ENCODE assay signal across 18 cellular contexts in the genomic region with DNA sequence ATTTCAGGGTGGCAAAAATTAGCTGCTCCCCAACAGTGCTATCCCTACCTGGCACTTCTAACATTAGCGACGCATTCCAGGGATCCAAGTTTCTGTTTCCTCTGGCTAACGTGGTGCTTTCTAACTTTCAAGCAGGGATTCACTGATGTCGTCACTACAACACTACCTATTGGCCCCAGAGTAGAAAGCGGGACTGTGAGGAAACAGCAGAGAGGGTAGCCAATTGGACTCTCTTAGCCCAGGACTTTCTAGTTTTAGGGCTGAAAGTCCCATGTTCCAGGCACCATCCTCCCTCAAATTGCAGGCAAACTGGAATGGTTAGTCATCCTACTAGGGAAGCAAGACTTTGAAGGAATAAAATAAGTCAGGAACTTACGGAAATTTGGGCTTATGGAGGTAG.
"Had no signal": no experiment of that assay in that cellular context is flagged by ENCODE, and none has a peak within 500 bp of the region (broad histone marks: within the 10 kb centered on the region; RNA-seq: fewer than 3 reads in every experiment).

No MANE protein-coding gene starts in this region.

- H3K36me3 Mint-ChIP-seq: activated naive CD8-positive, alpha-beta T cell treated with anti-CD3 and anti-CD28 coated beads for 36 hours; naive B cell; stimulated activated memory B cell treated with anti-CD40 and anti-IgM and Interleukin-4, amounts not matched to agents 10 μg/mL and 1 μg/mL and 100 μg/mL, for 72 hours had no signal

- H3K27me3 Mint-ChIP-seq: activated B cell treated with CpG ODN at 0.5 μM for 24 hours had no signal

- H3K4me1 Mint-ChIP-seq: activated B cell treated with CpG ODN at 0.5 μM for 24 hours; activated naive CD8-positive, alpha-beta T cell treated with anti-CD3 and anti-CD28 coated beads for 36 hours; naive B cell; stimulated activated memory B cell treated with anti-CD40 and anti-IgM and Interleukin-4, amounts not matched to agents 10 μg/mL and 1 μg/mL and 100 μg/mL, for 72 hours had no signal

- H3K4me3 ChIP-seq: lower lobe of right lung, tibial artery, vagina had no signal

- H3K4me3 Mint-ChIP-seq: activated B cell treated with CpG ODN at 0.5 μM for 24 hours; activated CD8-positive, alpha-beta T cell treated with anti-CD3 and anti-CD28 coated beads, Interleukin-2, amount 10 ng/mL, durations not matched to agents 7 days and 5 days; activated naive CD8-positive, alpha-beta T cell treated with anti-CD3 and anti-CD28 coated beads for 36 hours; naive B cell; stimulated activated memory B cell treated with anti-CD40 and anti-IgM and Interleukin-4, amounts not matched to agents 10 μg/mL and 1 μg/mL and 100 μg/mL, for 72 hours had no signal

- H3K27ac Mint-ChIP-seq: activated B cell treated with CpG ODN at 0.5 μM for 24 hours; activated CD8-positive, alpha-beta T cell treated with anti-CD3 and anti-CD28 coated beads, Interleukin-2, amount 10 ng/mL, durations not matched to agents 7 days and 5 days; activated naive CD8-positive, alpha-beta T cell treated with anti-CD3 and anti-CD28 coated beads for 36 hours; naive B cell; stimulated activated memory B cell treated with anti-CD40 and anti-IgM and Interleukin-4, amounts not matched to agents 10 μg/mL and 1 μg/mL and 100 μg/mL, for 72 hours had no signal

- H3K4me1 ChIP-seq: lower lobe of right lung, parathyroid adenoma, tibial artery had no signal

- H3K9me3 Mint-ChIP-seq: activated B cell treated with CpG ODN at 0.5 μM for 24 hours; activated naive CD8-positive, alpha-beta T cell treated with anti-CD3 and anti-CD28 coated beads for 36 hours; stimulated activated memory B cell treated with anti-CD40 and anti-IgM and Interleukin-4, amounts not matched to agents 10 μg/mL and 1 μg/mL and 100 μg/mL, for 72 hours had no signal

- H3K36me3 ChIP-seq: lower lobe of right lung, neutrophil, tibial artery, vagina had no signal

- H3K9me3 ChIP-seq: lower lobe of right lung, neutrophil, tibial artery, vagina had no signal

- H3K27me3 ChIP-seq: foreskin keratinocyte, tibial artery, vagina had no signal

- ATAC-seq: activated CD8-positive, alpha-beta T cell treated with anti-CD3 and anti-CD28 coated beads, Interleukin-2, amount 10 ng/mL, durations not matched to agents 7 days and 5 days; lower lobe of right lung; stimulated activated memory B cell treated with anti-CD40 and anti-IgM and Interleukin-4, amounts not matched to agents 10 μg/mL and 1 μg/mL and 100 μg/mL, for 72 hours had no signal

- H3K27ac ChIP-seq: foreskin keratinocyte, lower lobe of right lung, neutrophil, parathyroid adenoma, tibial artery had no signal

- DNase-seq: activated B cell treated with CpG ODN at 0.5 μM for 24 hours; activated CD4-positive, alpha-beta T cell treated with anti-CD3 and anti-CD28 coated beads for 48 hours; activated CD8-positive, alpha-beta memory T cell treated with anti-CD3 and anti-CD28 coated beads, Interleukin-2, amount 50 U/mL, for 4 hours; activated CD8-positive, alpha-beta T cell treated with anti-CD3 and anti-CD28 coated beads, Interleukin-2, amount 10 ng/mL, durations not matched to agents 7 days and 5 days; activated gamma-delta T cell; activated naive CD8-positive, alpha-beta T cell treated with anti-CD3 and anti-CD28 coated beads for 36 hours; activated T-cell treated with anti-CD3 and anti-CD28 coated beads, Interleukin-2, amount 50 U/mL, for 48 hours; glutamatergic neuron; lower lobe of right lung; naive B cell; stimulated activated CD4-positive, alpha-beta T cell treated with anti-CD3 and anti-CD28 coated beads, Interleukin-2, amount 100 ng/mL, for 48 hours; T-helper 2 cell; tibial artery had no signal
